Comparison of ENCODE assay signal across 12 cellular contexts in genomic region chr2:54566896-54567295, GRCh38.
DNase-seq lines count a peak whose midpoint lies in the region; ATAC-seq and TF ChIP-seq lines count a peak whose summit lies in the region.
"Had no signal": no experiment of that assay in that cellular context is flagged by ENCODE, and none has a peak within 500 bp of the region (broad histone marks: within the 10 kb centered on the region; RNA-seq: fewer than 3 reads in every experiment).

No MANE protein-coding gene starts in this region.

- peaks cover 91% of the 10 kb centered on the region for H3K4me1 Mint-ChIP-seq in CD8-positive, alpha-beta T cell (ENCODE audit: low read depth)
- peaks cover 55 to 59% of the 10 kb centered on the region in 2 donors for H3K4me1 Mint-ChIP-seq in natural killer cell

- H3K27ac Mint-ChIP-seq in CD8-positive, alpha-beta T cell = peak overlapping the region; percentile 74
- H3K27ac Mint-ChIP-seq in natural killer cell = peak overlapping the region; percentile 44 to 72

- peaks cover 30% of the 10 kb centered on the region for H3K36me3 Mint-ChIP-seq in CD8-positive, alpha-beta T cell
- H3K36me3 Mint-ChIP-seq in natural killer cell = no peaks in the 10 kb centered on the region

- H3K36me3 ChIP-seq in CD8-positive, alpha-beta T cell (ENCODE audit: insufficient read depth, low read length) = no peaks in the 10 kb centered on the region
- peaks cover 10% of the 10 kb centered on the region; the same call in 1 of the 2 replicates for H3K36me3 ChIP-seq in Loucy (ENCODE audit: insufficient read depth, low read length)
- no peaks in the 10 kb centered on the region for H3K36me3 ChIP-seq in body of pancreas (replicated peaks in 1 of 2; ENCODE audit: insufficient read depth in 1 of 2, low read depth in 2 of 2)
- no peaks in the 10 kb centered on the region for H3K36me3 ChIP-seq in Karpas-422 (ENCODE audit: insufficient read depth, low read length)
- H3K36me3 ChIP-seq: lower lobe of right lung, Peyer's patch had no signal

- H3K9me3 Mint-ChIP-seq in CD8-positive, alpha-beta T cell = no peaks in the 10 kb centered on the region
- no peaks in the 10 kb centered on the region for H3K9me3 Mint-ChIP-seq in natural killer cell

- CTCF ChIA-PET in CD8-positive, alpha-beta T cell (lab: Charles Lee) = no interaction called here

- peaks cover 24% of the 10 kb centered on the region for H3F3A ChIP-seq in Loucy (ENCODE audit: low read depth)

- H3K9me2 ChIP-seq in Loucy (replicated peaks; ENCODE audit: low read depth, low read length) = no peaks in the 10 kb centered on the region
- no peaks in the 10 kb centered on the region for H3K9me2 ChIP-seq in Karpas-422 (replicated peaks; ENCODE audit: insufficient read depth, low read length)

- H3K4me2 ChIP-seq in Loucy (ENCODE audit: low read depth, low read length, poor library complexity, severe bottlenecking) (peak overlapping the region; percentile 97), Karpas-422 (ENCODE audit: low read depth, low read length, poor library complexity, severe bottlenecking) (no peak overlapping the region)

- H3K27me3 ChIP-seq in CD8-positive, alpha-beta T cell (ENCODE audit: insufficient read depth, low read length) = no peaks in the 10 kb centered on the region
- no peaks in the 10 kb centered on the region for H3K27me3 ChIP-seq in Loucy (ENCODE audit: insufficient read depth, low read length, poor library complexity, severe bottlenecking)
- no peaks in the 10 kb centered on the region for H3K27me3 ChIP-seq in body of pancreas
- H3K27me3 ChIP-seq in Karpas-422 (ENCODE audit: low read length) = no peaks in the 10 kb centered on the region
- H3K27me3 ChIP-seq: Peyer's patch had no signal

- H3K9me3 ChIP-seq in CD8-positive, alpha-beta T cell (ENCODE audit: low read length) = no peaks in the 10 kb centered on the region
- H3K9me3 ChIP-seq in Loucy (ENCODE audit: insufficient read depth, low read depth, low read length) (no peaks in the 10 kb centered on the region), body of pancreas (no peaks in the 10 kb centered on the region), Karpas-422 (ENCODE audit: low read length) (no peaks in the 10 kb centered on the region)
- H3K9me3 ChIP-seq: lower lobe of right lung, Peyer's patch had no signal

- peaks cover 86% of the 10 kb centered on the region for H3K4me1 ChIP-seq in CD8-positive, alpha-beta T cell (ENCODE audit: insufficient read depth, low read length)
- H3K4me1 ChIP-seq in Loucy (ENCODE audit: insufficient read depth, low read length, poor library complexity, severe bottlenecking) = peaks cover 81% of the 10 kb centered on the region
- peaks cover 81% of the 10 kb centered on the region for H3K4me1 ChIP-seq in body of pancreas
- peaks cover 12% of the 10 kb centered on the region for H3K4me1 ChIP-seq in Karpas-422 (ENCODE audit: low read length)

- H3K79me2 ChIP-seq in Loucy (ENCODE audit: insufficient read depth, low read length) = peaks cover 100% of the 10 kb centered on the region
- H3K79me2 ChIP-seq in Karpas-422 (ENCODE audit: low read length) = no peaks in the 10 kb centered on the region

- peaks cover 79% of the 10 kb centered on the region for H4K20me1 ChIP-seq in Loucy (ENCODE audit: insufficient read depth, low read length, poor library complexity, severe bottlenecking)
- 0 out of 2 replicates have a peak, but pooled peaks cover 4% of the 10 kb centered on the region for H4K20me1 ChIP-seq in Karpas-422 (ENCODE audit: insufficient read depth, low read depth, low read length)

- no peak overlapping the region for H3K9ac ChIP-seq in Loucy (ENCODE audit: low read depth, low read length, poor library complexity, severe bottlenecking)
- H3K9ac ChIP-seq in Karpas-422 (ENCODE audit: low read length) = no peak overlapping the region

- H2AFZ ChIP-seq in Loucy (ENCODE audit: low read length) (no peak overlapping the region), Karpas-422 (ENCODE audit: low read length) (no peak overlapping the region)

- no peak for ATAC-seq in CD8-positive, alpha-beta T cell
- ATAC-seq in body of pancreas (peak; percentile 56), natural killer cell (no peak), omental fat pad (ENCODE audit: low FRiP score) (no peak)
- ATAC-seq: lower lobe of right lung had no signal

- WGBS in body of pancreas, 2 donors = 9 to 21% methylated on average over 1 of the region's 1 CpG

- no peak overlapping the region for H3K4me3 ChIP-seq in CD8-positive, alpha-beta T cell (ENCODE audit: low read depth, low read length)
- peak overlapping the region; percentile 40 for H3K4me3 ChIP-seq in Loucy (ENCODE audit: low read length, poor library complexity, severe bottlenecking)
- H3K4me3 ChIP-seq in body of pancreas = no peak overlapping the region
- H3K4me3 ChIP-seq in Karpas-422 (ENCODE audit: low read length) = no peak overlapping the region
- H3K4me3 ChIP-seq: lower lobe of right lung, Peyer's patch had no signal

- intact Hi-C loops in CD8-positive, alpha-beta T cell (cut with DNase I, micrococcal nuclease) = no loop called here
- intact Hi-C loops in body of pancreas (cut with DNase I) (no loop called here), natural killer cell (cut with micrococcal nuclease) (no loop called here)

- TF ChIP-seq POLR2A in body of pancreas (IDR thresholded peaks at IDR 0.05) = no peak

- H3K27me3 Mint-ChIP-seq in CD8-positive, alpha-beta T cell (ENCODE audit: low read depth) = no peaks in the 10 kb centered on the region
- H3K27me3 Mint-ChIP-seq in natural killer cell (ENCODE audit: low read depth in 2 of 2) = no peaks in the 10 kb centered on the region

- H3K4me3 Mint-ChIP-seq in CD8-positive, alpha-beta T cell = peak overlapping the region; percentile 23
- no peak overlapping the region for H3K4me3 Mint-ChIP-seq in natural killer cell
- H3K4me3 Mint-ChIP-seq: CD14-positive monocyte had no signal

- TF ChIP-seq CTCF in CD8-positive, alpha-beta T cell (IDR thresholded peaks at IDR 0.05) = no peak
- TF ChIP-seq CTCF in Loucy (conservative IDR thresholded peaks at IDR 0.05; ENCODE audit: low read length) (no peak), body of pancreas (IDR thresholded peaks at IDR 0.05) (no peak), natural killer cell (IDR thresholded peaks at IDR 0.05) (no peak), omental fat pad (IDR thresholded peaks at IDR 0.05) (no peak)

- DNase-seq in CD8-positive, alpha-beta T cell = no peak
- peak in 1 of 4 donors; percentile 34 for DNase-seq in body of pancreas
- DNase-seq in natural killer cell = no peak
- no peak for DNase-seq in Karpas-422
- DNase-seq in omental fat pad (ENCODE audit: low spot score) = no peak
- DNase-seq in kidney tubule cell (ENCODE audit: low spot score) = no peak
- DNase-seq: effector CD8-positive, alpha-beta T cell; lower lobe of right lung; Peyer's patch; SW 1271 had no signal

- H3K27ac ChIP-seq in CD8-positive, alpha-beta T cell (ENCODE audit: low read depth, low read length) = no peak overlapping the region
- H3K27ac ChIP-seq in body of pancreas (peak overlapping the region in 3 of 4 donors; percentile 64 to 97 (median 82)), Karpas-422 (ENCODE audit: low read length) (no peak overlapping the region)
- H3K27ac ChIP-seq: lower lobe of right lung, Peyer's patch had no signal

- POLR2A ChIA-PET in CD8-positive, alpha-beta T cell (lab: Charles Lee) = interaction anchor here (0.7 to 1.2 kb wide), 2 partner anchors 13 to 79 kb away, joined by 3 read pairs; no protein-coding TSS in a partner anchor

Comparison
In these comparisons a context has a peak if more than half of its experiments do, and no peak if none do; other contexts are left out.
1. H3K27ac ChIP-seq: peak in body of pancreas (3 of 4); none in CD8-positive, alpha-beta T cell (single experiment) and Karpas-422 (single experiment).